ENCODE assay signal across 1 cellular context in genomic region chr11:88656960-88657738, GRCh38.
TF ChIP-seq lines count a peak whose summit lies in the region.

No MANE protein-coding gene starts in this region.

TF ChIP-seq in IMR-90, 13 proteins besides CTCF, POLR2A, EP300 and RAD21:
- TF ChIP-seq CEBPB (IDR thresholded peaks at IDR 0.05; ENCODE audit: low read depth, low read length), result no peak
- no peak for TF ChIP-seq RFX5 (IDR thresholded peaks at IDR 0.05; ENCODE audit: low read depth, low read length)
- TF ChIP-seq FOS (IDR thresholded peaks at IDR 0.05; ENCODE audit: low read depth, low read length), result no peak
- no peak for TF ChIP-seq CHD1 (IDR thresholded peaks at IDR 0.05; ENCODE audit: low read depth, low read length)
